In the genomic region with DNA sequence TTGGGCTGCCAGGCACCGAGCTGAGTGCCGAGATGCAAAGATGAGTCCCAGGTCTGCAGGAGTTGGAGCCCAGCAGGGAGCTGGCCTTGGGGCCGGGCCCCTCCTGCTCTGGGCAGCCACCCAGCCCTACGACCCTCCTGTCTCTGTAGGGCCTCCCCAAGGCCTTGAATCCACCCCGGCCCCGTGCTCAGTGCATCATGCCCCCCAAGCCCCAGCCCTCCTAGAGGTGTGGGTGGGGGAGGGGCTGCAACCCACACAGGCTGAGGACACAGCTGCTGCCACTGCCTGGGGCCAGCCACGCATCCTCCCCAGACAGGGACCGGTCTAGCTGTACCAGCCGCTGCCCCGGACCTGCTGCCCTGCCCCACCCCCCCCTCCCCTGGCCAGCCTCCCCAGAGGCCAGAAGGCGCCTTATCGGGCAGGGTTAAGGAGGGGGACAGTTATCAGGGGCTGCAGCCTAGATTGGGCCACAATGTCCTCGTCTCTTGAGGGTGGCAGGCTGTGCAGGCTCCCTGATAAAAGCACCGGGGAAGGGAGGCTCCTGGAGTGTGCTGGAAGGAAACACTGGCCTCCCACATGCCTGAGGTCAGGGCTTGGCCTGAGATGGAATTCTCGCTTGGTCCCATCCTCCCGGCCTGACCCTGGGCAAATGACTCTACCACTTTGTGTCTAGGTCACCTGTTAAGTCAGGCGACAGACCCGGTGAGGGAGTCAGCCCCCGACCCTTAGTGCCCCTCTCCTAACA, we compare ENCODE assay signal across 12 cellular contexts. TPM values are rescaled to one million over a fixed set of nuclear protein-coding genes. Genes with fewer than 3 reads are reported as not detected.
DNase-seq lines count a peak whose midpoint lies in the region; ATAC-seq and TF ChIP-seq lines count a peak whose summit lies in the region.
"Had no signal": no experiment of that assay in that cellular context is flagged by ENCODE, and none has a peak within 500 bp of the region (broad histone marks: within the 10 kb centered on the region; RNA-seq: fewer than 3 reads in every experiment).

No MANE protein-coding gene starts in this region.

- no peak for TF ChIP-seq EP300 in sigmoid colon (IDR thresholded peaks at IDR 0.05)

- intact Hi-C loops in right cardiac atrium (cut with DNase I) (no loop called here), sigmoid colon (cut with DNase I) (no loop called here)

- peak; percentile 4 for DNase-seq in A172 (ENCODE audit: low spot score)
- peak; percentile 24 for DNase-seq in RPMI7951 (ENCODE audit: low read depth)
- DNase-seq in right cardiac atrium, result no peak
- DNase-seq in activated naive CD4-positive, alpha-beta T cell treated with anti-CD3 and anti-CD28 coated beads, Interleukin-2, amount 50 U/mL, for 16 hours, result no peak
- DNase-seq in sigmoid colon, result no peak
- no peak for DNase-seq in activated CD8-positive, alpha-beta memory T cell treated with anti-CD3 and anti-CD28 coated beads for 24 hours
- DNase-seq: effector memory CD8-positive, alpha-beta T cell; NCI-H1105 treated with DMSO at 0.1 percent for 48 hours had no signal

- TF ChIP-seq CTCF in sigmoid colon (IDR thresholded peaks at IDR 0.05), result no peak

- H3K9me3 ChIP-seq in right cardiac atrium (ENCODE audit: control insufficient read depth, low read length) (no peaks in the 10 kb centered on the region), sigmoid colon (no peaks in the 10 kb centered on the region)
- H3K9me3 ChIP-seq: adrenal gland had no signal

- ATAC-seq in right cardiac atrium, result peak; percentile 2 to 6
- ATAC-seq: effector memory CD8-positive, alpha-beta T cell had no signal

- H3K4me3 ChIP-seq in right cardiac atrium (ENCODE audit: low read length) (no peak overlapping the region), sigmoid colon (no peak overlapping the region)
- H3K4me3 ChIP-seq: adrenal gland had no signal

- H3K4me1 ChIP-seq in right cardiac atrium (ENCODE audit: control insufficient read depth, insufficient read depth, low read length) (peaks cover 4% of the 10 kb centered on the region), sigmoid colon (peaks cover 0 to 39% (median 32%) of the 10 kb centered on the region in 4 donors)

- WGBS in right cardiac atrium, result 39% methylated on average over 19 of the region's 19 CpGs
- WGBS in sigmoid colon, 2 donors, result 77 to 81% methylated on average over 19 of the region's 19 CpGs

- no peak overlapping the region for H3K27ac ChIP-seq in right cardiac atrium (ENCODE audit: low read length)
- no peak overlapping the region for H3K27ac ChIP-seq in sigmoid colon

- no peaks in the 10 kb centered on the region for H3K27me3 ChIP-seq in right cardiac atrium (ENCODE audit: control insufficient read depth, insufficient read depth)
- H3K27me3 ChIP-seq in sigmoid colon, result no peaks in the 10 kb centered on the region
- H3K27me3 ChIP-seq: adrenal gland had no signal

- no peak for TF ChIP-seq POLR2A in sigmoid colon (IDR thresholded peaks at IDR 0.05)

- peaks cover under 1 to 16% (median 7%) of the 10 kb centered on the region in 4 donors for H3K36me3 ChIP-seq in sigmoid colon

RNA-seq across cellular contexts. Expression of a gene that starts 2.1 kb away (rescaled TPM):
- not detected in 2 replicates for total RNA-seq in A172 (2014; rRNA removed; shearing (Covaris generic))
- 3.4 TPM in 1 of 2 replicates, not detected in the other for total RNA-seq in RPMI7951 (2014; rRNA removed; shearing (Covaris generic))
- total RNA-seq in right cardiac atrium (100 to 1,000 TPM in 2 of 4 donors, 10 to 100 TPM in 2; 44.2 to 120 (median 95.0) TPM), sigmoid colon (1 to 10 TPM in 3 of 4 donors, not detected in 1; 6.1 to 8.6 (median 7.5) TPM)
- polyA plus RNA-seq in right cardiac atrium (243 TPM), sigmoid colon (10 to 100 TPM in 1 of 3 donors, 1 to 10 TPM in 2; 2.7 to 10.8 (median 3.7) TPM)
- total RNA-seq: HT-29; T-helper 1 cell treated with Interleukin-12 subunit alpha and Interleukin-12 subunit beta and Interleukin-4 antibody, amounts not matched to agents 30 ng/mL and 1 ng/mL, for 36 hours; urinary bladder had no signal

RNA-seq across cellular contexts. Expression of a gene that starts 21.6 kb away (rescaled TPM):
- 26.4 and 29.8 TPM in 2 replicates for total RNA-seq in A172 (2014; rRNA removed; shearing (Covaris generic))
- 19.2 and 25.3 TPM in 2 replicates for total RNA-seq in RPMI7951 (2014; rRNA removed; shearing (Covaris generic))
- total RNA-seq in right cardiac atrium, result 10 to 100 TPM; 46.8 to 60.3 (median 54.2) TPM
- 23.3 TPM for polyA plus RNA-seq in right cardiac atrium
- 10 to 100 TPM; 26.7 to 36.4 (median 31.2) TPM for total RNA-seq in sigmoid colon
- 10 to 100 TPM; 11.4 to 25.9 (median 13.2) TPM for polyA plus RNA-seq in sigmoid colon

RNA-seq across cellular contexts. Expression of a gene that starts 22.4 kb away (rescaled TPM):
- not detected in 2 replicates for total RNA-seq in A172 (2014; rRNA removed; shearing (Covaris generic))
- not detected in 2 replicates for total RNA-seq in RPMI7951 (2014; rRNA removed; shearing (Covaris generic))
- total RNA-seq in right cardiac atrium (under 1 TPM in 2 of 4 donors, not detected in 2; 0.09 to 0.14 TPM), sigmoid colon (not detected)
- polyA plus RNA-seq in right cardiac atrium (not detected), sigmoid colon (not detected)
- total RNA-seq: adrenal gland; HT-29; T-helper 1 cell treated with Interleukin-12 subunit alpha and Interleukin-12 subunit beta and Interleukin-4 antibody, amounts not matched to agents 30 ng/mL and 1 ng/mL, for 36 hours; urinary bladder had no signal
- polyA plus RNA-seq: adrenal gland, urinary bladder had no signal

Comparison
In these comparisons a context has a peak if more than half of its experiments do, and no peak if none do; other contexts are left out.
1. DNase-seq: peak in A172 (single experiment) and RPMI7951 (single experiment); none in right cardiac atrium (0 of 3), activated naive CD4-positive, alpha-beta T cell treated with anti-CD3 and anti-CD28 coated beads, Interleukin-2, amount 50 U/mL, for 16 hours (single experiment), sigmoid colon (single experiment) and activated CD8-positive, alpha-beta memory T cell treated with anti-CD3 and anti-CD28 coated beads for 24 hours (single experiment).
2. RNA of a gene that starts 2.1 kb away (total RNA-seq): 44.2 to 120 TPM in right cardiac atrium; 6.1 to 8.6 TPM in sigmoid colon, 3.4 TPM in RPMI7951 and not detected in A172; every median in the first group is over 4 times any median in the second.